ENCODE assay signal across 18 cellular contexts in genomic region chr2:5799348-5799747, GRCh38.
"Had no signal": no experiment of that assay in that cellular context is flagged by ENCODE, and none has a peak within 500 bp of the region (broad histone marks: within the 10 kb centered on the region; RNA-seq: fewer than 3 reads in every experiment).

No MANE protein-coding gene starts in this region.

- ATAC-seq: gastrocnemius medialis; heart right ventricle; left cardiac atrium; left lung; left ventricle myocardium superior; lower lobe of right lung; naive thymus-derived CD4-positive, alpha-beta T cell; natural killer cell had no signal

- DNase-seq: colonic mucosa; cortex of kidney; effector CD4-positive, alpha-beta T cell; effector memory CD4-positive, alpha-beta T cell; foreskin melanocyte; gastrocnemius medialis; glutamatergic neuron; head of caudate nucleus; heart right ventricle; hippocampal formation; left cardiac atrium; left lung; left ventricle myocardium superior; lower lobe of right lung; mesenchymal stem cell; midbrain; naive thymus-derived CD4-positive, alpha-beta T cell; natural killer cell had no signal
